ENCODE assay signal across 1 cellular context in the genomic region with DNA sequence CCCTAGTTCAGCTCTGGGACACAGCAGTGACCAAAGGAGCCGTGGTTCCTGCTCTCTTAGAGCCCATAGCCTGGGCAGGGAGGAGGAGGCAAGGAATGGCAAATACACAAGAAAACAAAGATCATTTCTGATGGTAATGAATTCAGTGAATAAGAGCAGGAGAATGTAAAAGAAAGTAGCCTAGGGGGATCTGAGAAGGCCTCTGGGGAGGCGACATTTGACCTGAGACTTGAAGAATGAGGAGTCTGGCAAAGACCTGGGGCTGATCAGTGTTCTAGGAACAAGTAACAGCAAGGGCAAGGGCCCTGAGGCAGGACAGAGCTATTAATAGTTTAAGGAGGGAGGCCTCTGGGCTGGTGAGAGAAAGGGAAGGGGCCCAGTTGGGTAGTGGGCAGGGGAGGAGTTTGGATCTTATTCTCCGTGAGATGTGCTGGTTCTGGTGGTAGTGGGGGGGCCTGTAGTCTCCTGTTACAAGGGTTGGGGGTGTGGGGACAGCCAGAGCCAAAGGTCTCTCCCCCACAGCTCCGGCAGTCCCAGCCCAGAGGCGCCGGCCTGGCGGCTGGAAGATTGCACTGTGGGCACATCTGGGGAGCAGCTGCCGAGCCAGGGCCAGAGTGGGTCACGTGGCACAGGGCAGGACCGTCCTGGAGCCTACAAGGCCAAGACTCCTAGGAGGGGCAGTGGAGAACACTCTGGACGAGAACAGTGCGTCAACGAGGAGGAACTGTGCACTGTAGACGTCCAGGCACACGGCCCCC.
TF ChIP-seq lines count a peak whose summit lies in the region.

No MANE protein-coding gene starts in this region.

TF ChIP-seq in K562, 482 proteins besides CTCF, POLR2A, EP300 and RAD21 (continued from another document and continues in another):
- TF ChIP-seq, protein P1, sequence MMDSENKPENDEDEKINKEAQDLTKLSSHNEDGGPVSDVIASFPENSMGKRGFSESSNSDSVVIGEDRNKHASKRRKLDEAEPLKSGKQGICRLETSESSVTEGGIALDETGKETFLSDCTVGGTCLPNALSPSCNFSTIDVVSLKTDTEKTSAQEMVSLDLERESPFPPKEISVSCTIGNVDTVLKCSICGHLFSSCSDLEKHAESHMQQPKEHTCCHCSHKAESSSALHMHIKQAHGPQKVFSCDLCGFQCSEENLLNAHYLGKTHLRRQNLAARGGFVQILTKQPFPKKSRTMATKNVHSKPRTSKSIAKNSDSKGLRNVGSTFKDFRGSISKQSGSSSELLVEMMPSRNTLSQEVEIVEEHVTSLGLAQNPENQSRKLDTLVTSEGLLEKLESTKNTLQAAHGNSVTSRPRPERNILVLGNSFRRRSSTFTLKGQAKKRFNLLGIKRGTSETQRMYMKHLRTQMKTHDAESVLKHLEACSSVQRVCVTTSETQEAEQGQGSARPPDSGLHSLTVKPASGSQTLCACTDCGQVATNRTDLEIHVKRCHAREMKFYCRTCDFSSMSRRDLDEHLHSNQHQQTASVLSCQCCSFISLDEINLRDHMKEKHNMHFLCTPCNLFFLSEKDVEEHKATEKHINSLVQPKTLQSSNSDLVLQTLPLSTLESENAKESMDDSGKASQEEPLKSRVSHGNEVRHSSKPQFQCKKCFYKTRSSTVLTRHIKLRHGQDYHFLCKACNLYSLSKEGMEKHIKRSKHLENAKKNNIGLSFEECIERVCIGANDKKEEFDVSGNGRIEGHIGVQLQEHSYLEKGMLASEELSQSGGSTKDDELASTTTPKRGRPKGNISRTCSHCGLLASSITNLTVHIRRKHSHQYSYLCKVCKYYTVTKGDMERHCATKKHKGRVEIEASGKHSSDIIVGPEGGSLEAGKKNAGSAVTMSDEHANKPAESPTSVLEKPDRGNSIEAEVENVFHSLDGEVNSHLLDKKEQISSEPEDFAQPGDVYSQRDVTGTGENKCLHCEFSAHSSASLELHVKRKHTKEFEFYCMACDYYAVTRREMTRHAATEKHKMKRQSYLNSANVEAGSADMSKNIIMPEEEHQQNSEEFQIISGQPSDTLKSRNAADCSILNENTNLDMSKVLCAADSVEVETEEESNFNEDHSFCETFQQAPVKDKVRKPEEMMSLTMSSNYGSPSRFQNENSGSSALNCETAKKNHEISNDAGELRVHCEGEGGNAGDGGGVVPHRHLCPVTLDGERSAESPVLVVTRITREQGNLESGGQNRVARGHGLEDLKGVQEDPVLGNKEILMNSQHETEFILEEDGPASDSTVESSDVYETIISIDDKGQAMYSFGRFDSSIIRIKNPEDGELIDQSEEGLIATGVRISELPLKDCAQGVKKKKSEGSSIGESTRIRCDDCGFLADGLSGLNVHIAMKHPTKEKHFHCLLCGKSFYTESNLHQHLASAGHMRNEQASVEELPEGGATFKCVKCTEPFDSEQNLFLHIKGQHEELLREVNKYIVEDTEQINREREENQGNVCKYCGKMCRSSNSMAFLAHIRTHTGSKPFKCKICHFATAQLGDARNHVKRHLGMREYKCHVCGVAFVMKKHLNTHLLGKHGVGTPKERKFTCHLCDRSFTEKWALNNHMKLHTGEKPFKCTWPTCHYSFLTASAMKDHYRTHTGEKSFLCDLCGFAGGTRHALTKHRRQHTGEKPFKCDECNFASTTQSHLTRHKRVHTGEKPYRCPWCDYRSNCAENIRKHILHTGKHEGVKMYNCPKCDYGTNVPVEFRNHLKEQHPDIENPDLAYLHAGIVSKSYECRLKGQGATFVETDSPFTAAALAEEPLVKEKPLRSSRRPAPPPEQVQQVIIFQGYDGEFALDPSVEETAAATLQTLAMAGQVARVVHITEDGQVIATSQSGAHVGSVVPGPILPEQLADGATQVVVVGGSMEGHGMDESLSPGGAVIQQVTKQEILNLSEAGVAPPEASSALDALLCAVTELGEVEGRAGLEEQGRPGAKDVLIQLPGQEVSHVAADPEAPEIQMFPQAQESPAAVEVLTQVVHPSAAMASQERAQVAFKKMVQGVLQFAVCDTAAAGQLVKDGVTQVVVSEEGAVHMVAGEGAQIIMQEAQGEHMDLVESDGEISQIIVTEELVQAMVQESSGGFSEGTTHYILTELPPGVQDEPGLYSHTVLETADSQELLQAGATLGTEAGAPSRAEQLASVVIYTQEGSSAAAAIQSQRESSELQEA (IDR thresholded peaks at IDR 0.05; ENCODE audit: low read depth) = no peak
- TF ChIP-seq ZNF175 (CRISPR knock-in tag; IDR thresholded peaks at IDR 0.05; ENCODE audit: low read depth) (no peak), SMARCA5 (IDR thresholded peaks at IDR 0.05) (peak; percentile 97), XRCC4 (IDR thresholded peaks at IDR 0.05; ENCODE audit: extremely low read depth, insufficient read depth, insufficient read length) (no peak), ZC3H8 (IDR thresholded peaks at IDR 0.05) (no peak), SREBF1 (IDR thresholded peaks at IDR 0.05; ENCODE audit: borderline replicate concordance, low read depth, low read length) (no peak), CBX1 (IDR thresholded peaks at IDR 0.05; ENCODE audit: low read depth) (peak; percentile 91; the same call in 1 of the 2 replicates), ZNF3 (CRISPR knock-in tag; IDR thresholded peaks at IDR 0.05) (no peak), ZBED1 (IDR thresholded peaks at IDR 0.05) (no peak), ZNF224 (CRISPR knock-in tag; IDR thresholded peaks at IDR 0.05) (no peak), NUFIP1 (IDR thresholded peaks at IDR 0.05; ENCODE audit: partially characterized antibody) (no peak), GTF2F1 (IDR thresholded peaks at IDR 0.05; ENCODE audit: low read depth, low read length) (no peak), ZNF24 (IDR thresholded peaks at IDR 0.05) (no peak), JUND (IDR thresholded peaks at IDR 0.05; ENCODE audit: borderline replicate concordance, low read depth, low read length) (no peak), JUND (tag; IDR thresholded peaks at IDR 0.05; ENCODE audit: borderline replicate concordance, low read depth, low read length) (no peak), HDAC2 (IDR thresholded peaks at IDR 0.05) (0 out of 2 replicates have a peak, but pooled peaks have one; percentile 11), FOXM1 (IDR thresholded peaks at IDR 0.05; ENCODE audit: low read depth) (0 out of 2 replicates have a peak, but pooled peaks have one; percentile 1), FOXM1 (CRISPR knock-in tag; IDR thresholded peaks at IDR 0.05; ENCODE audit: low read depth) (no peak), POLR2B (IDR thresholded peaks at IDR 0.05; ENCODE audit: low read depth, partially characterized antibody) (no peak), POU5F1 (IDR thresholded peaks at IDR 0.05; ENCODE audit: borderline replicate concordance, low read depth, low read length, partially characterized antibody) (no peak), SMARCE1 (IDR thresholded peaks at IDR 0.05) (0 out of 2 replicates have a peak, but pooled peaks have one; percentile 22), NCOR1 (IDR thresholded peaks at IDR 0.05) (no peak), ZNF239 (CRISPR knock-in tag; IDR thresholded peaks at IDR 0.05) (no peak)
- TF ChIP-seq, protein P2, sequence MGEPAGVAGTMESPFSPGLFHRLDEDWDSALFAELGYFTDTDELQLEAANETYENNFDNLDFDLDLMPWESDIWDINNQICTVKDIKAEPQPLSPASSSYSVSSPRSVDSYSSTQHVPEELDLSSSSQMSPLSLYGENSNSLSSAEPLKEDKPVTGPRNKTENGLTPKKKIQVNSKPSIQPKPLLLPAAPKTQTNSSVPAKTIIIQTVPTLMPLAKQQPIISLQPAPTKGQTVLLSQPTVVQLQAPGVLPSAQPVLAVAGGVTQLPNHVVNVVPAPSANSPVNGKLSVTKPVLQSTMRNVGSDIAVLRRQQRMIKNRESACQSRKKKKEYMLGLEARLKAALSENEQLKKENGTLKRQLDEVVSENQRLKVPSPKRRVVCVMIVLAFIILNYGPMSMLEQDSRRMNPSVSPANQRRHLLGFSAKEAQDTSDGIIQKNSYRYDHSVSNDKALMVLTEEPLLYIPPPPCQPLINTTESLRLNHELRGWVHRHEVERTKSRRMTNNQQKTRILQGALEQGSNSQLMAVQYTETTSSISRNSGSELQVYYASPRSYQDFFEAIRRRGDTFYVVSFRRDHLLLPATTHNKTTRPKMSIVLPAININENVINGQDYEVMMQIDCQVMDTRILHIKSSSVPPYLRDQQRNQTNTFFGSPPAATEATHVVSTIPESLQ (CRISPR knock-in tag; IDR thresholded peaks at IDR 0.05) = no peak
- TF ChIP-seq, protein P3, sequence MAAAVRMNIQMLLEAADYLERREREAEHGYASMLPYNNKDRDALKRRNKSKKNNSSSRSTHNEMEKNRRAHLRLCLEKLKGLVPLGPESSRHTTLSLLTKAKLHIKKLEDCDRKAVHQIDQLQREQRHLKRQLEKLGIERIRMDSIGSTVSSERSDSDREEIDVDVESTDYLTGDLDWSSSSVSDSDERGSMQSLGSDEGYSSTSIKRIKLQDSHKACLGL (CRISPR knock-in tag; IDR thresholded peaks at IDR 0.05; ENCODE audit: borderline replicate concordance, poor library complexity, severe bottlenecking) = no peak
- TF ChIP-seq, protein P4, sequence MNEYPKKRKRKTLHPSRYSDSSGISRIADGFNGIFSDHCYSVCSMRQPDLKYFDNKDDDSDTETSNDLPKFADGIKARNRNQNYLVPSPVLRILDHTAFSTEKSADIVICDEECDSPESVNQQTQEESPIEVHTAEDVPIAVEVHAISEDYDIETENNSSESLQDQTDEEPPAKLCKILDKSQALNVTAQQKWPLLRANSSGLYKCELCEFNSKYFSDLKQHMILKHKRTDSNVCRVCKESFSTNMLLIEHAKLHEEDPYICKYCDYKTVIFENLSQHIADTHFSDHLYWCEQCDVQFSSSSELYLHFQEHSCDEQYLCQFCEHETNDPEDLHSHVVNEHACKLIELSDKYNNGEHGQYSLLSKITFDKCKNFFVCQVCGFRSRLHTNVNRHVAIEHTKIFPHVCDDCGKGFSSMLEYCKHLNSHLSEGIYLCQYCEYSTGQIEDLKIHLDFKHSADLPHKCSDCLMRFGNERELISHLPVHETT (CRISPR knock-in tag; conservative IDR thresholded peaks at IDR 0.05 in 1 of 2, IDR thresholded peaks at IDR 0.05 in 1 of 2) = no peak
- TF ChIP-seq, protein P5, sequence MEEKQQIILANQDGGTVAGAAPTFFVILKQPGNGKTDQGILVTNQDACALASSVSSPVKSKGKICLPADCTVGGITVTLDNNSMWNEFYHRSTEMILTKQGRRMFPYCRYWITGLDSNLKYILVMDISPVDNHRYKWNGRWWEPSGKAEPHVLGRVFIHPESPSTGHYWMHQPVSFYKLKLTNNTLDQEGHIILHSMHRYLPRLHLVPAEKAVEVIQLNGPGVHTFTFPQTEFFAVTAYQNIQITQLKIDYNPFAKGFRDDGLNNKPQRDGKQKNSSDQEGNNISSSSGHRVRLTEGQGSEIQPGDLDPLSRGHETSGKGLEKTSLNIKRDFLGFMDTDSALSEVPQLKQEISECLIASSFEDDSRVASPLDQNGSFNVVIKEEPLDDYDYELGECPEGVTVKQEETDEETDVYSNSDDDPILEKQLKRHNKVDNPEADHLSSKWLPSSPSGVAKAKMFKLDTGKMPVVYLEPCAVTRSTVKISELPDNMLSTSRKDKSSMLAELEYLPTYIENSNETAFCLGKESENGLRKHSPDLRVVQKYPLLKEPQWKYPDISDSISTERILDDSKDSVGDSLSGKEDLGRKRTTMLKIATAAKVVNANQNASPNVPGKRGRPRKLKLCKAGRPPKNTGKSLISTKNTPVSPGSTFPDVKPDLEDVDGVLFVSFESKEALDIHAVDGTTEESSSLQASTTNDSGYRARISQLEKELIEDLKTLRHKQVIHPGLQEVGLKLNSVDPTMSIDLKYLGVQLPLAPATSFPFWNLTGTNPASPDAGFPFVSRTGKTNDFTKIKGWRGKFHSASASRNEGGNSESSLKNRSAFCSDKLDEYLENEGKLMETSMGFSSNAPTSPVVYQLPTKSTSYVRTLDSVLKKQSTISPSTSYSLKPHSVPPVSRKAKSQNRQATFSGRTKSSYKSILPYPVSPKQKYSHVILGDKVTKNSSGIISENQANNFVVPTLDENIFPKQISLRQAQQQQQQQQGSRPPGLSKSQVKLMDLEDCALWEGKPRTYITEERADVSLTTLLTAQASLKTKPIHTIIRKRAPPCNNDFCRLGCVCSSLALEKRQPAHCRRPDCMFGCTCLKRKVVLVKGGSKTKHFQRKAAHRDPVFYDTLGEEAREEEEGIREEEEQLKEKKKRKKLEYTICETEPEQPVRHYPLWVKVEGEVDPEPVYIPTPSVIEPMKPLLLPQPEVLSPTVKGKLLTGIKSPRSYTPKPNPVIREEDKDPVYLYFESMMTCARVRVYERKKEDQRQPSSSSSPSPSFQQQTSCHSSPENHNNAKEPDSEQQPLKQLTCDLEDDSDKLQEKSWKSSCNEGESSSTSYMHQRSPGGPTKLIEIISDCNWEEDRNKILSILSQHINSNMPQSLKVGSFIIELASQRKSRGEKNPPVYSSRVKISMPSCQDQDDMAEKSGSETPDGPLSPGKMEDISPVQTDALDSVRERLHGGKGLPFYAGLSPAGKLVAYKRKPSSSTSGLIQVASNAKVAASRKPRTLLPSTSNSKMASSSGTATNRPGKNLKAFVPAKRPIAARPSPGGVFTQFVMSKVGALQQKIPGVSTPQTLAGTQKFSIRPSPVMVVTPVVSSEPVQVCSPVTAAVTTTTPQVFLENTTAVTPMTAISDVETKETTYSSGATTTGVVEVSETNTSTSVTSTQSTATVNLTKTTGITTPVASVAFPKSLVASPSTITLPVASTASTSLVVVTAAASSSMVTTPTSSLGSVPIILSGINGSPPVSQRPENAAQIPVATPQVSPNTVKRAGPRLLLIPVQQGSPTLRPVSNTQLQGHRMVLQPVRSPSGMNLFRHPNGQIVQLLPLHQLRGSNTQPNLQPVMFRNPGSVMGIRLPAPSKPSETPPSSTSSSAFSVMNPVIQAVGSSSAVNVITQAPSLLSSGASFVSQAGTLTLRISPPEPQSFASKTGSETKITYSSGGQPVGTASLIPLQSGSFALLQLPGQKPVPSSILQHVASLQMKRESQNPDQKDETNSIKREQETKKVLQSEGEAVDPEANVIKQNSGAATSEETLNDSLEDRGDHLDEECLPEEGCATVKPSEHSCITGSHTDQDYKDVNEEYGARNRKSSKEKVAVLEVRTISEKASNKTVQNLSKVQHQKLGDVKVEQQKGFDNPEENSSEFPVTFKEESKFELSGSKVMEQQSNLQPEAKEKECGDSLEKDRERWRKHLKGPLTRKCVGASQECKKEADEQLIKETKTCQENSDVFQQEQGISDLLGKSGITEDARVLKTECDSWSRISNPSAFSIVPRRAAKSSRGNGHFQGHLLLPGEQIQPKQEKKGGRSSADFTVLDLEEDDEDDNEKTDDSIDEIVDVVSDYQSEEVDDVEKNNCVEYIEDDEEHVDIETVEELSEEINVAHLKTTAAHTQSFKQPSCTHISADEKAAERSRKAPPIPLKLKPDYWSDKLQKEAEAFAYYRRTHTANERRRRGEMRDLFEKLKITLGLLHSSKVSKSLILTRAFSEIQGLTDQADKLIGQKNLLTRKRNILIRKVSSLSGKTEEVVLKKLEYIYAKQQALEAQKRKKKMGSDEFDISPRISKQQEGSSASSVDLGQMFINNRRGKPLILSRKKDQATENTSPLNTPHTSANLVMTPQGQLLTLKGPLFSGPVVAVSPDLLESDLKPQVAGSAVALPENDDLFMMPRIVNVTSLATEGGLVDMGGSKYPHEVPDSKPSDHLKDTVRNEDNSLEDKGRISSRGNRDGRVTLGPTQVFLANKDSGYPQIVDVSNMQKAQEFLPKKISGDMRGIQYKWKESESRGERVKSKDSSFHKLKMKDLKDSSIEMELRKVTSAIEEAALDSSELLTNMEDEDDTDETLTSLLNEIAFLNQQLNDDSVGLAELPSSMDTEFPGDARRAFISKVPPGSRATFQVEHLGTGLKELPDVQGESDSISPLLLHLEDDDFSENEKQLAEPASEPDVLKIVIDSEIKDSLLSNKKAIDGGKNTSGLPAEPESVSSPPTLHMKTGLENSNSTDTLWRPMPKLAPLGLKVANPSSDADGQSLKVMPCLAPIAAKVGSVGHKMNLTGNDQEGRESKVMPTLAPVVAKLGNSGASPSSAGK (IDR thresholded peaks at IDR 0.05) = no peak
